Comparison of ENCODE assay signal across 1 cellular context in the genomic region with DNA sequence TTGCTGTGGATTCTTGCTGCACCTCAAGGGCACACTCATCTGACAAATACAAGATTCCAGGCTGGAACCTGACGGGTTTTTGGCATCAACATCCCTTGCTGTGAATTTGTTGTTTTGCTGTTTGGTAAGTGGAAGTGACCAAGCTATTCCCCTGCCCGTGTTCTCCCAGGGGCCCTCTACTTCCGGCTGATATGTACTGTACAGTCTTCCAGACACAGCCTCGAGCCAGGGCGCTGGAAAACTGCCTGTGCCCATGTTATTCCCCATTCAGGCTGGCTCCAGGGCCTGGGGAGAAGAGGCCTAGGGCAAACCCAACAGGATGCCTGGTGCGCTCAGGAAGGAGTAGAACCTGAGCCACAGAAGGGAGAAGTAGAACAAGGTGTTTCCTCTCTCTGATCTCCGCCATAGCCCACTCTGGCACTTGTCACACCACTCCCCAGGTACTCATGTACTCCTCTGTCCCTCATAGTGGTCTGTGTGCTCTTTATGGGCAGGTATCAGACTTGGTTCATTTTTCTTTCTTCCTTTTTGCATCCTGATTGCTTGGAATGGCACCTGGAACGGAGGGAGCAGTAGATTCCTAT.
TF ChIP-seq lines count a peak whose summit lies in the region.

No MANE protein-coding gene starts in this region.

TF ChIP-seq in GM23338, 12 proteins besides CTCF, POLR2A, EP300 and RAD21 (continued from another document):
- TF ChIP-seq, protein P1, sequence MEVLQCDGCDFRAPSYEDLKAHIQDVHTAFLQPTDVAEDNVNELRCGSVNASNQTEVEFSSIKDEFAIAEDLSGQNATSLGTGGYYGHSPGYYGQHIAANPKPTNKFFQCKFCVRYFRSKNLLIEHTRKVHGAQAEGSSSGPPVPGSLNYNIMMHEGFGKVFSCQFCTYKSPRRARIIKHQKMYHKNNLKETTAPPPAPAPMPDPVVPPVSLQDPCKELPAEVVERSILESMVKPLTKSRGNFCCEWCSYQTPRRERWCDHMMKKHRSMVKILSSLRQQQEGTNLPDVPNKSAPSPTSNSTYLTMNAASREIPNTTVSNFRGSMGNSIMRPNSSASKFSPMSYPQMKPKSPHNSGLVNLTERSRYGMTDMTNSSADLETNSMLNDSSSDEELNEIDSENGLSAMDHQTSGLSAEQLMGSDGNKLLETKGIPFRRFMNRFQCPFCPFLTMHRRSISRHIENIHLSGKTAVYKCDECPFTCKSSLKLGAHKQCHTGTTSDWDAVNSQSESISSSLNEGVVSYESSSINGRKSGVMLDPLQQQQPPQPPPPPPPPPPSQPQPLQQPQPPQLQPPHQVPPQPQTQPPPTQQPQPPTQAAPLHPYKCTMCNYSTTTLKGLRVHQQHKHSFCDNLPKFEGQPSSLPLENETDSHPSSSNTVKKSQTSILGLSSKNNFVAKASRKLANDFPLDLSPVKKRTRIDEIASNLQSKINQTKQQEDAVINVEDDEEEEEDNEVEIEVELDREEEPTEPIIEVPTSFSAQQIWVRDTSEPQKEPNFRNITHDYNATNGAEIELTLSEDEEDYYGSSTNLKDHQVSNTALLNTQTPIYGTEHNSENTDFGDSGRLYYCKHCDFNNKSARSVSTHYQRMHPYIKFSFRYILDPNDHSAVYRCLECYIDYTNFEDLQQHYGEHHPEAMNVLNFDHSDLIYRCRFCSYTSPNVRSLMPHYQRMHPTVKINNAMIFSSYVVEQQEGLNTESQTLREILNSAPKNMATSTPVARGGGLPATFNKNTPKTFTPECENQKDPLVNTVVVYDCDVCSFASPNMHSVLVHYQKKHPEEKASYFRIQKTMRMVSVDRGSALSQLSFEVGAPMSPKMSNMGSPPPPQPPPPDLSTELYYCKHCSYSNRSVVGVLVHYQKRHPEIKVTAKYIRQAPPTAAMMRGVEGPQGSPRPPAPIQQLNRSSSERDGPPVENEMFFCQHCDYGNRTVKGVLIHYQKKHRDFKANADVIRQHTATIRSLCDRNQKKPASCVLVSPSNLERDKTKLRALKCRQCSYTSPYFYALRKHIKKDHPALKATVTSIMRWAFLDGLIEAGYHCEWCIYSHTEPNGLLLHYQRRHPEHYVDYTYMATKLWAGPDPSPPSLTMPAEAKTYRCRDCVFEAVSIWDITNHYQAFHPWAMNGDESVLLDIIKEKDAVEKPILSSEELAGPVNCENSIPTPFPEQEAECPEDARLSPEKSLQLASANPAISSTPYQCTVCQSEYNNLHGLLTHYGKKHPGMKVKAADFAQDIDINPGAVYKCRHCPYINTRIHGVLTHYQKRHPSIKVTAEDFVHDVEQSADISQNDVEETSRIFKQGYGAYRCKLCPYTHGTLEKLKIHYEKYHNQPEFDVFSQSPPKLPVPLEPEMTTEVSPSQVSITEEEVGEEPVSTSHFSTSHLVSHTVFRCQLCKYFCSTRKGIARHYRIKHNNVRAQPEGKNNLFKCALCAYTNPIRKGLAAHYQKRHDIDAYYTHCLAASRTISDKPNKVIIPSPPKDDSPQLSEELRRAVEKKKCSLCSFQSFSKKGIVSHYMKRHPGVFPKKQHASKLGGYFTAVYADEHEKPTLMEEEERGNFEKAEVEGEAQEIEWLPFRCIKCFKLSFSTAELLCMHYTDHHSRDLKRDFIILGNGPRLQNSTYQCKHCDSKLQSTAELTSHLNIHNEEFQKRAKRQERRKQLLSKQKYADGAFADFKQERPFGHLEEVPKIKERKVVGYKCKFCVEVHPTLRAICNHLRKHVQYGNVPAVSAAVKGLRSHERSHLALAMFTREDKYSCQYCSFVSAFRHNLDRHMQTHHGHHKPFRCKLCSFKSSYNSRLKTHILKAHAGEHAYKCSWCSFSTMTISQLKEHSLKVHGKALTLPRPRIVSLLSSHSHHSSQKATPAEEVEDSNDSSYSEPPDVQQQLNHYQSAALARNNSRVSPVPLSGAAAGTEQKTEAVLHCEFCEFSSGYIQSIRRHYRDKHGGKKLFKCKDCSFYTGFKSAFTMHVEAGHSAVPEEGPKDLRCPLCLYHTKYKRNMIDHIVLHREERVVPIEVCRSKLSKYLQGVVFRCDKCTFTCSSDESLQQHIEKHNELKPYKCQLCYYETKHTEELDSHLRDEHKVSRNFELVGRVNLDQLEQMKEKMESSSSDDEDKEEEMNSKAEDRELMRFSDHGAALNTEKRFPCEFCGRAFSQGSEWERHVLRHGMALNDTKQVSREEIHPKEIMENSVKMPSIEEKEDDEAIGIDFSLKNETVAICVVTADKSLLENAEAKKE (CRISPR knock-in tag; IDR thresholded peaks at IDR 0.05) = no peak
- no peak for TF ChIP-seq ZNF331 (CRISPR knock-in tag; IDR thresholded peaks at IDR 0.05; ENCODE audit: low read depth)
TF ChIP-seq in GM23338: peak in this region for 0.
